Comparison of ENCODE assay signal across 10 cellular contexts in the genomic region with DNA sequence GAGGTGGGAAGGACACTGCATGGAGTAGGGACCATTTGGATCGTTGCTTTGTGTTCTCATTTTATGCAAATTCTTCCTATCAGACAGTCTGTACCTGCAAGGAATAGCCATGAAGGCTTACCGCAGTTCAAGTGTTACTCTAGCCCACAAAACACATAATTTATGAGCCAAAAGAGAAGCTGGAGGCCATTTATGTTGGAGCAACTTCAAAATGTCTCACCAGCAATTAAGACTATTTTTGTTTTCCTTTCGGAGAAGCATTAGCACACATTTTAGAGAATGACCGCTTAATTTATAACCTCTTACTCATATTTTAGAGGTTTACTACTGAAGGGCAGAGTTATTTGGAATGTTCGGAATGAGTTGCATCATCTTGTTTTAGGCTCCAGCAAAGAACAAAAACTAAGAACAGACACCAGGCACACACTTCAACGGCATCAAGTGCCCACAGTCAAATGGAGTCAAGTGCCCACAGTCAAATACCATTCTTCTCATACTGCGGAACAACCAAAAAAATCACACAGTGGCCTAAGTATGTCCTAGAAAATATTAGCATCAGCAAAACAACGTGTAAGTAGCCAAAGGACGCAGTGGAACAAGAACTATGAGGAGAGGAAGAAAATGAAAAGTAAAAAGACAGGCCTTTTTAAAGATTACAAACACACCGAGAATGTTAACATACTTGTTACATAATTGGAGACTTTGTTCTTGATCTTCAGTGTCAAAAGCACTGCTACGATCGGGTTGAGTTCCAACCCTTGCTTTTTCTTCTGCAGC. TPM values are rescaled to one million over a fixed set of nuclear protein-coding genes. Genes with fewer than 3 reads are reported as not detected.
DNase-seq lines count a peak whose midpoint lies in the region; TF ChIP-seq lines count a peak whose summit lies in the region.
"Had no signal": no experiment of that assay in that cellular context is flagged by ENCODE, and none has a peak within 500 bp of the region (broad histone marks: within the 10 kb centered on the region; RNA-seq: fewer than 3 reads in every experiment).

No MANE protein-coding gene starts in this region.

- H3K4me3 Mint-ChIP-seq in mesothelial cell of epicardium (no peak overlapping the region), type B pancreatic cell (no peak overlapping the region)

- no peaks in the 10 kb centered on the region for H3K9me3 ChIP-seq in neuronal stem cell (replicated peaks in 1 of 2; ENCODE audit: control insufficient read depth in 2 of 2, insufficient read depth in 1 of 2, low read depth in 1 of 2, low read length in 2 of 2)

- H3K14ac ChIP-seq in neuronal stem cell (ENCODE audit: low read length) = no peak overlapping the region

- TF ChIP-seq CTCF in mesothelial cell of epicardium (IDR thresholded peaks at IDR 0.05; ENCODE audit: unreplicated experiment) = no peak
- no peak for TF ChIP-seq CTCF in type B pancreatic cell (conservative IDR thresholded peaks at IDR 0.05)
- TF ChIP-seq CTCF in GM10266 (IDR thresholded peaks at IDR 0.05; ENCODE audit: control insufficient read depth, insufficient read depth, low read depth, missing control alignments) = no peak

- no peak overlapping the region for H2BK120ac ChIP-seq in neuronal stem cell (ENCODE audit: low read depth, low read length)

- no peaks in the 10 kb centered on the region for H3K27me3 ChIP-seq in neuronal stem cell (ENCODE audit: control insufficient read depth in 3 of 3, insufficient read depth in 3 of 3, low read depth in 1 of 3, low read length in 3 of 3)

- H3K9me3 Mint-ChIP-seq in mesothelial cell of epicardium = peaks cover 6% of the 10 kb centered on the region
- peaks cover 5% of the 10 kb centered on the region for H3K9me3 Mint-ChIP-seq in type B pancreatic cell

- H2AFZ ChIP-seq in neuronal stem cell (ENCODE audit: low read length) = no peak overlapping the region

- H2BK12ac ChIP-seq in neuronal stem cell (ENCODE audit: low read length) = no peak overlapping the region

- H3K36me3 Mint-ChIP-seq in mesothelial cell of epicardium (peaks cover 3% of the 10 kb centered on the region), type B pancreatic cell (no peaks in the 10 kb centered on the region)

- H4K8ac ChIP-seq in neuronal stem cell (ENCODE audit: low read depth, low read length) = no peak overlapping the region

- H2BK15ac ChIP-seq in neuronal stem cell (ENCODE audit: low read length) = no peak overlapping the region

- no peak overlapping the region for H2BK5ac ChIP-seq in neuronal stem cell (ENCODE audit: low read length)

- H3K23ac ChIP-seq in neuronal stem cell (ENCODE audit: low read depth, low read length, poor library complexity) = no peak overlapping the region

- H3K4ac ChIP-seq in neuronal stem cell (ENCODE audit: low read length) = no peak overlapping the region

- H3K36me3 ChIP-seq in neuronal stem cell (replicated peaks in 1 of 2; ENCODE audit: control insufficient read depth in 2 of 2, insufficient read depth in 2 of 2, low read length in 2 of 2) = no peaks in the 10 kb centered on the region
- H3K36me3 ChIP-seq: WERI-Rb-1 had no signal

- peaks cover 0 to 2% of the 10 kb centered on the region in 2 donors for H3K4me1 ChIP-seq in neuronal stem cell (ENCODE audit: control insufficient read depth in 2 of 2, insufficient read depth in 1 of 2, low read depth in 1 of 2, low read length in 2 of 2)

- no peak overlapping the region for H3K4me3 ChIP-seq in neuronal stem cell (ENCODE audit: low read length in 2 of 2)
- H3K4me3 ChIP-seq: K562 had no signal

- H4K91ac ChIP-seq in neuronal stem cell (ENCODE audit: low read depth, low read length, poor library complexity) = no peak overlapping the region

- no CpG with 5 or more reads among the region's 12 CpGs for WGBS in neuronal stem cell (ENCODE audit: extremely low coverage in 2 of 2, insufficient read length in 2 of 2, insufficient replicate concordance in 1 of 2), 2 donors

- peak overlapping the region; percentile 94 for H3K27ac Mint-ChIP-seq in mesothelial cell of epicardium
- H3K27ac Mint-ChIP-seq in type B pancreatic cell = no peak overlapping the region

- H3K18ac ChIP-seq in neuronal stem cell (ENCODE audit: low read length) = no peak overlapping the region

- DNase-seq in AG08395 (ENCODE audit: low spot score) (peak; percentile 85), LHCN-M2 (ENCODE audit: low read depth) (peak; percentile 87), dedifferentiated amniotic fluid mesenchymal stem cell (ENCODE audit: extremely low spot score) (peak; percentile 87), mesothelial cell of epicardium (ENCODE audit: low spot score in 2 of 2, unreplicated experiment in 2 of 2) (no peak), NCI-H146 treated with DMSO at 0.1 percent for 48 hours (lab: John Stamatoyannopoulos, UW; ENCODE audit: unreplicated experiment) (no peak), type B pancreatic cell (ENCODE audit: extremely low spot score, unreplicated experiment) (no peak), GM10266 (ENCODE audit: extremely low spot score) (no peak), neuronal stem cell (ENCODE audit: low spot score) (no peak)
- DNase-seq: WERI-Rb-1 had no signal

- H3K27ac ChIP-seq in neuronal stem cell (replicated peaks; ENCODE audit: low read length) = no peak overlapping the region
- H3K27ac ChIP-seq: WERI-Rb-1 had no signal

- no peak overlapping the region for H3K4me2 ChIP-seq in neuronal stem cell (ENCODE audit: insufficient read depth, low read length, poor library complexity, severe bottlenecking)

- no peak overlapping the region for H3K9ac ChIP-seq in neuronal stem cell (ENCODE audit: low read depth, low read length, poor library complexity)

- H3K27me3 Mint-ChIP-seq in mesothelial cell of epicardium (ENCODE audit: low read depth) (no peaks in the 10 kb centered on the region), type B pancreatic cell (peaks cover 6% of the 10 kb centered on the region)

- no peak overlapping the region for H2AK5ac ChIP-seq in neuronal stem cell (ENCODE audit: low read depth, low read length)

- peaks cover 28% of the 10 kb centered on the region for H3K4me1 Mint-ChIP-seq in mesothelial cell of epicardium
- H3K4me1 Mint-ChIP-seq in type B pancreatic cell (ENCODE audit: unreplicated experiment) = peaks cover 20% of the 10 kb centered on the region

- H3K79me1 ChIP-seq in neuronal stem cell (ENCODE audit: low read depth, low read length) = no peaks in the 10 kb centered on the region

RNA-seq across cellular contexts. Expression of a gene that starts 17.5 kb away (rescaled TPM):
- total RNA-seq in LHCN-M2 (2014; rRNA removed) (not detected in 2 replicates), mesothelial cell of epicardium (not detected in 3 replicates), type B pancreatic cell (ENCODE audit: low replicate concordance) (not detected in 2 replicates)
- polyA plus RNA-seq in LHCN-M2 (2012) = not detected
- not detected for polyA plus RNA-seq in neuronal stem cell (2013, experiment 1 of 2)
- polyA plus RNA-seq in neuronal stem cell (2013, experiment 2 of 2) = 0.04 TPM
- total RNA-seq: K562 had no signal
- polyA plus RNA-seq: K562 had no signal

Comparison
In these comparisons a context has a peak if more than half of its experiments do, and no peak if none do; other contexts are left out.
1. DNase-seq: peak in AG08395 (single experiment), LHCN-M2 (single experiment) and dedifferentiated amniotic fluid mesenchymal stem cell (single experiment); none in mesothelial cell of epicardium (0 of 2), NCI-H146 treated with DMSO at 0.1 percent for 48 hours (single experiment), type B pancreatic cell (single experiment), GM10266 (single experiment) and neuronal stem cell (single experiment).